Comparison of ENCODE assay signal across 8 cellular contexts in genomic region chr12:53097207-53097563, GRCh38. TPM values are rescaled to one million over a fixed set of nuclear protein-coding genes. Genes with fewer than 3 reads are reported as not detected.
DNase-seq lines count a peak whose midpoint lies in the region; ATAC-seq and TF ChIP-seq lines count a peak whose summit lies in the region.

No MANE protein-coding gene starts in this region.

- no peak for TF ChIP-seq POLR2A in gastrocnemius medialis (IDR thresholded peaks at IDR 0.05)

- peaks cover 24% of the 10 kb centered on the region for H3K4me1 Mint-ChIP-seq in T-helper 1 cell treated with Interleukin-12 subunit alpha and Interleukin-12 subunit beta and Interleukin-4 antibody, amounts not matched to agents 30 μg/mL and 1 μg/mL, for 36 hours (ENCODE audit: low read depth)
- peaks cover 36% of the 10 kb centered on the region for H3K4me1 Mint-ChIP-seq in activated CD8-positive, alpha-beta T cell treated with anti-CD3 and anti-CD28 coated beads for 36 hours (ENCODE audit: low read depth)

- peaks cover 52% of the 10 kb centered on the region for H3K27me3 Mint-ChIP-seq in T-helper 1 cell treated with Interleukin-12 subunit alpha and Interleukin-12 subunit beta and Interleukin-4 antibody, amounts not matched to agents 30 μg/mL and 1 μg/mL, for 36 hours (ENCODE audit: low read depth)
- peaks cover 2% of the 10 kb centered on the region for H3K27me3 Mint-ChIP-seq in activated CD8-positive, alpha-beta T cell treated with anti-CD3 and anti-CD28 coated beads for 36 hours

- H3K36me3 ChIP-seq in left ventricle myocardium inferior = peaks cover 17% of the 10 kb centered on the region
- H3K36me3 ChIP-seq in gastrocnemius medialis = no peaks in the 10 kb centered on the region

- peak overlapping the region; percentile 70 for H3K4me3 Mint-ChIP-seq in T-helper 1 cell treated with Interleukin-12 subunit alpha and Interleukin-12 subunit beta and Interleukin-4 antibody, amounts not matched to agents 30 μg/mL and 1 μg/mL, for 36 hours
- peak overlapping the region; percentile 69 for H3K4me3 Mint-ChIP-seq in activated CD8-positive, alpha-beta T cell treated with anti-CD3 and anti-CD28 coated beads for 36 hours

- H3K36me3 Mint-ChIP-seq in T-helper 1 cell treated with Interleukin-12 subunit alpha and Interleukin-12 subunit beta and Interleukin-4 antibody, amounts not matched to agents 30 μg/mL and 1 μg/mL, for 36 hours (ENCODE audit: low read depth) = peaks cover 3% of the 10 kb centered on the region
- H3K36me3 Mint-ChIP-seq in activated CD8-positive, alpha-beta T cell treated with anti-CD3 and anti-CD28 coated beads for 36 hours (ENCODE audit: low read depth) = no peaks in the 10 kb centered on the region

- H3K27me3 ChIP-seq in left ventricle myocardium inferior (ENCODE audit: low read depth) (no peaks in the 10 kb centered on the region), gastrocnemius medialis (no peaks in the 10 kb centered on the region)

- TF ChIP-seq CTCF in activated CD8-positive, alpha-beta T cell treated with anti-CD3 and anti-CD28 coated beads for 36 hours (IDR thresholded peaks at IDR 0.05) = no peak
- no peak for TF ChIP-seq CTCF in left ventricle myocardium inferior (IDR thresholded peaks at IDR 0.05; ENCODE audit: borderline replicate concordance)
- TF ChIP-seq CTCF in gastrocnemius medialis (IDR thresholded peaks at IDR 0.05 in 4 of 5, conservative IDR thresholded peaks at IDR 0.05 in 1 of 5) = no peak

- intact Hi-C loops in activated CD8-positive, alpha-beta T cell treated with anti-CD3 and anti-CD28 coated beads for 36 hours (cut with micrococcal nuclease) = no loop called here
- intact Hi-C loops in left ventricle myocardium inferior (cut with micrococcal nuclease) (no loop called here), gastrocnemius medialis (cut with DNase I; ENCODE audit: low total_unique reads) (loop anchor here (5.0 kb wide), 1 partner anchor 210 kb away; no protein-coding TSS in a partner anchor)

- H3K9me3 ChIP-seq in left ventricle myocardium inferior (replicated peaks) (no peaks in the 10 kb centered on the region), gastrocnemius medialis (no peaks in the 10 kb centered on the region)

- CTCF ChIA-PET in activated CD8-positive, alpha-beta T cell treated with anti-CD3 and anti-CD28 coated beads for 36 hours (lab: Charles Lee) = interaction anchor here (1.0 to 31.8 kb wide), 4 partner anchors 15 to 100 kb away, joined by 3 to 553 read pairs (median 73); partner anchors contain the start of gene SPRYD3

- POLR2A ChIA-PET in activated CD8-positive, alpha-beta T cell treated with anti-CD3 and anti-CD28 coated beads for 36 hours (lab: Charles Lee) = interaction anchor here (1.1 to 5.0 kb wide), 7 partner anchors 11 to 84 kb away, joined by 3 to 32 read pairs (median 4); partner anchors contain the start of genes CSAD, SPRYD3 and ZNF740

- H3K27ac ChIP-seq in left ventricle myocardium inferior (replicated peaks) (peak overlapping the region; percentile 95), gastrocnemius medialis (peak overlapping the region; percentile 69 to 81 (median 79))

- H3K27ac Mint-ChIP-seq in T-helper 1 cell treated with Interleukin-12 subunit alpha and Interleukin-12 subunit beta and Interleukin-4 antibody, amounts not matched to agents 30 μg/mL and 1 μg/mL, for 36 hours = peak overlapping the region; percentile 23
- H3K27ac Mint-ChIP-seq in activated CD8-positive, alpha-beta T cell treated with anti-CD3 and anti-CD28 coated beads for 36 hours = peak overlapping the region; percentile 63

- H3K4me1 ChIP-seq in left ventricle myocardium inferior (peaks cover 43% of the 10 kb centered on the region), gastrocnemius medialis (peaks cover 12 to 21% of the 10 kb centered on the region in 2 donors)

- in situ Hi-C loops in gastrocnemius medialis (cut with MboI; ENCODE audit: low sequenced_read_pairs in 4 of 4) = no loop called here

- H3K9me3 Mint-ChIP-seq in T-helper 1 cell treated with Interleukin-12 subunit alpha and Interleukin-12 subunit beta and Interleukin-4 antibody, amounts not matched to agents 30 μg/mL and 1 μg/mL, for 36 hours = no peaks in the 10 kb centered on the region
- H3K9me3 Mint-ChIP-seq in activated CD8-positive, alpha-beta T cell treated with anti-CD3 and anti-CD28 coated beads for 36 hours = no peaks in the 10 kb centered on the region

- DNase-seq in T-helper 1 cell (no peak), left ventricle myocardium inferior (peak; percentile 49), gastrocnemius medialis (no peak), SHP77 treated with DMSO at 0.1 percent for 48 hours (lab: John Stamatoyannopoulos, UW) (no peak)
- no peak for DNase-seq in activated CD8-positive, alpha-beta T cell treated with anti-CD3 and anti-CD28 coated beads for 36 hours
- DNase-seq in central memory CD4-positive, alpha-beta T cell = no peak

- no peak for ATAC-seq in activated CD8-positive, alpha-beta T cell treated with anti-CD3 and anti-CD28 coated beads for 36 hours
- ATAC-seq in gastrocnemius medialis (peak; percentile 1 to 19), GM19324 (IDR thresholded peaks at IDR 0.05; ENCODE audit: low FRiP score, unreplicated experiment) (no peak)

- H3K4me3 ChIP-seq in left ventricle myocardium inferior = peak overlapping the region; percentile 80
- H3K4me3 ChIP-seq in gastrocnemius medialis = peak overlapping the region; percentile 60 to 77 (median 66)

RNA-seq across cellular contexts. Expression of gene IGFBP6, which starts 0.3 kb away (rescaled TPM):
- 1 to 10 TPM; 2.0 to 2.3 TPM for total RNA-seq in activated CD8-positive, alpha-beta T cell treated with anti-CD3 and anti-CD28 coated beads for 36 hours
- total RNA-seq in left ventricle myocardium inferior (53.0 TPM), gastrocnemius medialis (100 to 1,000 TPM in 1 of 4 donors, 10 to 100 TPM in 3; 67.3 to 143 (median 77.4) TPM)

RNA-seq across cellular contexts. Expression of gene SOAT2, which starts 6.1 kb away (rescaled TPM):
- total RNA-seq in activated CD8-positive, alpha-beta T cell treated with anti-CD3 and anti-CD28 coated beads for 36 hours = 1 to 10 TPM; 5.3 to 6.7 TPM
- total RNA-seq in left ventricle myocardium inferior = not detected
- not detected for total RNA-seq in gastrocnemius medialis

RNA-seq across cellular contexts. Expression of gene SPRYD3, which starts 18.0 kb away (rescaled TPM):
- total RNA-seq in activated CD8-positive, alpha-beta T cell treated with anti-CD3 and anti-CD28 coated beads for 36 hours = 10 to 100 TPM; 24.8 to 25.0 TPM
- total RNA-seq in left ventricle myocardium inferior (49.1 TPM), gastrocnemius medialis (10 to 100 TPM; 15.9 to 29.5 (median 25.5) TPM)

RNA-seq across cellular contexts. Expression of gene TNS2, which starts 47.3 kb away (rescaled TPM):
- total RNA-seq in activated CD8-positive, alpha-beta T cell treated with anti-CD3 and anti-CD28 coated beads for 36 hours = 1 to 10 TPM; 1.1 to 1.6 TPM
- total RNA-seq in left ventricle myocardium inferior (109 TPM), gastrocnemius medialis (100 to 1,000 TPM in 1 of 4 donors, 10 to 100 TPM in 3; 74.4 to 114 (median 91.9) TPM)

Comparison
In these comparisons a context has a peak if more than half of its experiments do, and no peak if none do; other contexts are left out.
1. ATAC-seq: peak in gastrocnemius medialis (2 of 2); none in activated CD8-positive, alpha-beta T cell treated with anti-CD3 and anti-CD28 coated beads for 36 hours (single experiment) and GM19324 (single experiment).
2. RNA of gene IGFBP6, which starts 0.3 kb away (total RNA-seq): 67.3 to 143 TPM in gastrocnemius medialis and 53.0 TPM in left ventricle myocardium inferior (single experiment); 2.0 to 2.3 TPM in activated CD8-positive, alpha-beta T cell treated with anti-CD3 and anti-CD28 coated beads for 36 hours; every median in the first group is over 10 times any median in the second.